26 cellular contexts compared by ENCODE assay signal in genomic region chr14:52837451-52837850, GRCh38.
"Had no signal": no experiment of that assay in that cellular context is flagged by ENCODE, and none has a peak within 500 bp of the region (broad histone marks: within the 10 kb centered on the region; RNA-seq: fewer than 3 reads in every experiment).

No MANE protein-coding gene starts in this region.

- H3K27me3 ChIP-seq: breast epithelium, MG63, SJCRH30 had no signal

- H3K27ac ChIP-seq: breast epithelium, KMS-11, SJCRH30, VCaP had no signal

- H3K36me3 ChIP-seq: breast epithelium, MG63, SJCRH30 had no signal

- H3K9me3 ChIP-seq: breast epithelium, MG63, SJCRH30, SK-N-SH had no signal

- DNase-seq: activated CD4-positive, alpha-beta T cell treated with anti-CD3 and anti-CD28 coated beads for 36 hours; activated CD4-positive, alpha-beta T cell treated with anti-CD3 and anti-CD28 coated beads, Interleukin-2, amount 50 U/mL, for 1 hour; activated CD8-positive, alpha-beta memory T cell treated with anti-CD3 and anti-CD28 coated beads, Interleukin-2, amount 50 U/mL, for 48 hours; activated CD8-positive, alpha-beta T cell treated with anti-CD3 and anti-CD28 coated beads for 36 hours; activated T-cell treated with anti-CD3 and anti-CD28 coated beads, Interleukin-2, amount 50 U/mL, for 1 hour; aorta; caudate nucleus; MG63; MV-4-11; NCI-H1092 treated with DMSO at 0.1 percent for 48 hours; NCI-H1417 treated with DMSO at 0.1 percent for 48 hours; NCI-H1694 treated with DMSO at 0.1 percent for 48 hours; NCI-H2029 treated with DMSO at 0.1 percent for 48 hours; NCI-H510A treated with DMSO at 0.1 percent for 48 hours; NCI-H69; NK-92 treated with Interleukin-12 subunit alpha and Interleukin-12 subunit beta, amount 100 ng/mL, for 24 hours; OCI-M1; Right ventricle myocardium superior; RPMI8226; SJCRH30; SK-N-SH; T-helper 1 cell had no signal

- H3K4me3 ChIP-seq: breast epithelium, MG63, SJCRH30 had no signal

- ATAC-seq: activated CD4-positive, alpha-beta T cell treated with anti-CD3 and anti-CD28 coated beads for 36 hours; activated CD8-positive, alpha-beta T cell treated with anti-CD3 and anti-CD28 coated beads for 36 hours; Panc1 had no signal

- H3K9ac ChIP-seq: KMS-11, SK-N-SH had no signal

- H3K4me1 ChIP-seq: breast epithelium had no signal

- H3K4me2 ChIP-seq: KMS-11, SK-N-SH had no signal
